In genomic region chr10:8060010-8060703, GRCh38 we compare ENCODE assay signal across 1 cellular context.
TF ChIP-seq lines count a peak whose summit lies in the region.

No MANE protein-coding gene starts in this region.

TF ChIP-seq in H1, 55 proteins besides CTCF, POLR2A, EP300 and RAD21 (continued from another document):
- TF ChIP-seq USF2 (IDR thresholded peaks at IDR 0.05; ENCODE audit: low read length), result no peak
- TF ChIP-seq JUN (IDR thresholded peaks at IDR 0.05; ENCODE audit: low read depth, low read length), result no peak
- TF ChIP-seq ATF2 (IDR thresholded peaks at IDR 0.05; ENCODE audit: low read length), result no peak
- TF ChIP-seq EZH2 (IDR thresholded peaks at IDR 0.05; ENCODE audit: low read depth, low read length, severe bottlenecking), result peak; percentile 83
- TF ChIP-seq JUND (IDR thresholded peaks at IDR 0.05; ENCODE audit: low read length), result no peak
- TF ChIP-seq SUZ12 (IDR thresholded peaks at IDR 0.05; ENCODE audit: low read length), result peak; percentile 24
- TF ChIP-seq SRF (IDR thresholded peaks at IDR 0.05; ENCODE audit: low read depth, low read length), result no peak
- TF ChIP-seq BCL11A (IDR thresholded peaks at IDR 0.05; ENCODE audit: low read depth in 2 of 2, low read length in 2 of 2), result no peak
- no peak for TF ChIP-seq CHD2 (IDR thresholded peaks at IDR 0.05; ENCODE audit: low read length)
- no peak for TF ChIP-seq TBP (IDR thresholded peaks at IDR 0.05; ENCODE audit: low read depth, low read length)
- no peak for TF ChIP-seq CHD7 (IDR thresholded peaks at IDR 0.05; ENCODE audit: insufficient replicate concordance, low read length)
- TF ChIP-seq TAF7 (optimal IDR thresholded peaks at IDR 0.05; ENCODE audit: borderline replicate concordance, low read depth, low read length), result no peak
- TF ChIP-seq FOSL1 (IDR thresholded peaks at IDR 0.05; ENCODE audit: insufficient read depth, low read depth, low read length), result no peak
